23 cellular contexts compared by ENCODE assay signal in the genomic region with DNA sequence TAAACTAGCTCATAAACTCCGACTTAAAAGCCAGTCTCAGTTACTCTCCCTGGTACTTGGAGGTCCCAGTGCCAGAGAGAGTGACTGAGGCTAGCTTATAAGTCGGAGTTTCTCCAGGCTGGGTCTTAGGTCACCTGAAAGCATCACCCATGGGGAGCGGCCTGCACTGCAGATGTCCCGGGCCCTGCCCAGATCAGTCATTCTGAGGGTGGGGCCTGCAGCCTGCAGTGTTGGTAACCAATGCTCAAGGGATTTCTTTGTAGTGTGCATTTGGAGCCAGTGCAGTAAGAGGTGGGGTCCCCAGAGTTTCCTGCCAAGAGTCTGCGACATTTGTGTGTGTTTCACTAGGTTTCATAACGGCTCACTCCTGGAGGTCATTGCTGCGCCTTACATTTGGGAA. TPM values are rescaled to one million over a fixed set of nuclear protein-coding genes. Genes with fewer than 3 reads are reported as not detected.
DNase-seq lines count a peak whose midpoint lies in the region; ATAC-seq, FAIRE-seq and TF ChIP-seq lines count a peak whose summit lies in the region.
"Had no signal": no experiment of that assay in that cellular context is flagged by ENCODE, and none has a peak within 500 bp of the region (broad histone marks: within the 10 kb centered on the region; RNA-seq: fewer than 3 reads in every experiment).

No MANE protein-coding gene starts in this region.

- peak; percentile 36 for DNase-seq in activated CD4-positive, alpha-beta T cell treated with anti-CD3 and anti-CD28 coated beads for 36 hours
- no peak for DNase-seq in activated CD4-positive, alpha-beta T cell treated with anti-CD3 and anti-CD28 coated beads for 48 hours
- DNase-seq in T-cell (no peak), kidney (peak; percentile 56), KBM-7 (no peak), iPS-NIHi7 (ENCODE audit: extremely low spot score) (no peak)
- no peak for DNase-seq in stimulated activated naive B cell treated with anti-CD40 and anti-IgM and Interleukin-4, amounts not matched to agents 10 μg/mL and 1 μg/mL and 100 μg/mL, for 72 hours
- DNase-seq: 8988T; activated CD8-positive, alpha-beta memory T cell treated with anti-CD3 and anti-CD28 coated beads, Interleukin-2, amount 10 ng/mL, durations not matched to agents 7 days and 5 days; COR-L47; KG1; NCI-H2171; NCI-H524 treated with DMSO at 0.1 percent for 48 hours; stimulated activated CD4-positive, alpha-beta T cell treated with anti-CD3 and anti-CD28 coated beads, Interleukin-1b, Interleukin-23, amount 100 ng/mL, for 48 hours had no signal

- peak; percentile 39 for ATAC-seq in activated CD4-positive, alpha-beta T cell treated with anti-CD3 and anti-CD28 coated beads for 36 hours
- ATAC-seq in T-cell (replicated peaks in 1 of 4) (peak in 1 of 4 experiments; percentile 25), GM19397 (IDR thresholded peaks at IDR 0.05; ENCODE audit: unreplicated experiment) (no peak)
- peak; percentile 34 to 54 for ATAC-seq in stimulated activated naive B cell treated with anti-CD40 and anti-IgM and Interleukin-4, amounts not matched to agents 10 μg/mL and 1 μg/mL and 100 μg/mL, for 72 hours (replicated peaks)
- ATAC-seq: activated CD8-positive, alpha-beta memory T cell treated with anti-CD3 and anti-CD28 coated beads, Interleukin-2, amount 10 ng/mL, durations not matched to agents 7 days and 5 days; SK-N-SH treated with all-trans-retinoic acid at 6 μM for 48 hours; stimulated activated effector memory CD8-positive, alpha-beta T cell treated with anti-CD3 and anti-CD28 coated beads, Interleukin-12 subunit alpha, Interleukin-12 subunit beta, amount 100 ng/mL, for 72 hours had no signal

- TF ChIP-seq CTCF in kidney (IDR thresholded peaks at IDR 0.05; ENCODE audit: borderline replicate concordance, extremely low read depth, insufficient read depth) = no peak

- intact Hi-C loops in activated CD4-positive, alpha-beta T cell treated with anti-CD3 and anti-CD28 coated beads for 36 hours (cut with DNase I, micrococcal nuclease) = no loop called here
- intact Hi-C loops in kidney (cut with DNase I) = no loop called here

- H3K9ac ChIP-seq in kidney (ENCODE audit: low read length in 2 of 2) = no peak overlapping the region

- FAIRE-seq in kidney (lab: Jason Lieb, UNC) = no peak
- FAIRE-seq: GM12892 had no signal

- no peak overlapping the region for H3K27ac ChIP-seq in kidney (ENCODE audit: low read depth in 2 of 2, low read length in 2 of 2)
- H3K27ac ChIP-seq: RWPE1, thyroid gland had no signal

- peaks cover 62% of the 10 kb centered on the region for H3K4me1 Mint-ChIP-seq in activated CD4-positive, alpha-beta T cell treated with anti-CD3 and anti-CD28 coated beads for 36 hours
- peaks cover 64 to 68% (median 64%) of the 10 kb centered on the region in 3 donors for H3K4me1 Mint-ChIP-seq in T-cell
- peaks cover 20 to 29% of the 10 kb centered on the region in 2 donors for H3K4me1 Mint-ChIP-seq in stimulated activated naive B cell treated with anti-CD40 and anti-IgM and Interleukin-4, amounts not matched to agents 10 μg/mL and 1 μg/mL and 100 μg/mL, for 72 hours

- H3K27ac Mint-ChIP-seq in activated CD4-positive, alpha-beta T cell treated with anti-CD3 and anti-CD28 coated beads for 36 hours = peak overlapping the region; percentile 9
- H3K27ac Mint-ChIP-seq in T-cell = peak overlapping the region; percentile 52 to 85
- no peak overlapping the region for H3K27ac Mint-ChIP-seq in stimulated activated naive B cell treated with anti-CD40 and anti-IgM and Interleukin-4, amounts not matched to agents 10 μg/mL and 1 μg/mL and 100 μg/mL, for 72 hours
- H3K27ac Mint-ChIP-seq: activated CD8-positive, alpha-beta memory T cell treated with anti-CD3 and anti-CD28 coated beads, Interleukin-2, amount 10 ng/mL, durations not matched to agents 7 days and 5 days; activated T-helper 2 cell treated with anti-CD3 and anti-CD28 coated beads, Interferon-gamma antibody, Interleukin-2, Interleukin-4, amounts not matched to agents 10 μg/mL and 5 μg/mL and 100 μg/mL, durations not matched to agents 14 hours and 24 hours and 36 hours; progenitor cell of endocrine pancreas; stimulated activated effector memory CD8-positive, alpha-beta T cell treated with anti-CD3 and anti-CD28 coated beads, Interleukin-12 subunit alpha, Interleukin-12 subunit beta, amount 100 ng/mL, for 72 hours had no signal

- CTCF ChIA-PET in activated CD4-positive, alpha-beta T cell treated with anti-CD3 and anti-CD28 coated beads for 36 hours (lab: Charles Lee) = interaction anchor here (0.6 kb wide), 1 partner anchor 1934 kb away, joined by 3 read pairs; no protein-coding TSS in a partner anchor
- CTCF ChIA-PET in T-cell (lab: Charles Lee) = no interaction called here

- H3K9me3 ChIP-seq in kidney (ENCODE audit: control insufficient read depth in 1 of 2, low read length in 2 of 2) = no peaks in the 10 kb centered on the region
- H3K9me3 ChIP-seq: heart left ventricle, thyroid gland had no signal

- peaks cover 25% of the 10 kb centered on the region for H3K36me3 Mint-ChIP-seq in activated CD4-positive, alpha-beta T cell treated with anti-CD3 and anti-CD28 coated beads for 36 hours (ENCODE audit: low read depth)
- peaks cover 26% of the 10 kb centered on the region for H3K36me3 Mint-ChIP-seq in T-cell
- peaks cover 23 to 39% of the 10 kb centered on the region in 2 donors for H3K36me3 Mint-ChIP-seq in stimulated activated naive B cell treated with anti-CD40 and anti-IgM and Interleukin-4, amounts not matched to agents 10 μg/mL and 1 μg/mL and 100 μg/mL, for 72 hours

- no peaks in the 10 kb centered on the region for H3K4me1 ChIP-seq in kidney (ENCODE audit: control insufficient read depth in 1 of 2, insufficient read depth in 1 of 2, low read depth in 1 of 2, low read length in 2 of 2)

- in situ Hi-C loops in KBM-7 (cut with MboI; ENCODE audit: low pct_unique_long_range_greater_than_20kb, low sequenced_read_pairs) = no loop called here

- no peaks in the 10 kb centered on the region for H3K9me3 Mint-ChIP-seq in activated CD4-positive, alpha-beta T cell treated with anti-CD3 and anti-CD28 coated beads for 36 hours (ENCODE audit: low read depth)
- no peaks in the 10 kb centered on the region for H3K9me3 Mint-ChIP-seq in T-cell
- no peaks in the 10 kb centered on the region for H3K9me3 Mint-ChIP-seq in stimulated activated naive B cell treated with anti-CD40 and anti-IgM and Interleukin-4, amounts not matched to agents 10 μg/mL and 1 μg/mL and 100 μg/mL, for 72 hours
- H3K9me3 Mint-ChIP-seq: activated T-helper 2 cell treated with anti-CD3 and anti-CD28 coated beads, Interferon-gamma antibody, Interleukin-2, Interleukin-4, amounts not matched to agents 10 μg/mL and 5 μg/mL and 100 μg/mL, durations not matched to agents 14 hours and 24 hours and 36 hours; stimulated activated effector memory CD8-positive, alpha-beta T cell treated with anti-CD3 and anti-CD28 coated beads, Interleukin-12 subunit alpha, Interleukin-12 subunit beta, amount 100 ng/mL, for 72 hours had no signal

- POLR2A ChIA-PET in activated CD4-positive, alpha-beta T cell treated with anti-CD3 and anti-CD28 coated beads for 36 hours (lab: Charles Lee) = no interaction called here
- POLR2A ChIA-PET in T-cell (lab: Charles Lee) = interaction anchor here (0.5 to 0.6 kb wide), 2 partner anchors 11 to 610 kb away, joined by 3 to 5 read pairs; no protein-coding TSS in a partner anchor

- H3K36me3 ChIP-seq in kidney (ENCODE audit: control insufficient read depth in 1 of 2, insufficient read depth in 2 of 2, low read length in 2 of 2) = peaks cover 25 to 30% of the 10 kb centered on the region in 2 donors

- no peak overlapping the region for H3K4me3 Mint-ChIP-seq in activated CD4-positive, alpha-beta T cell treated with anti-CD3 and anti-CD28 coated beads for 36 hours
- peak overlapping the region; percentile 6 to 74 (median 21) for H3K4me3 Mint-ChIP-seq in T-cell
- H3K4me3 Mint-ChIP-seq in stimulated activated naive B cell treated with anti-CD40 and anti-IgM and Interleukin-4, amounts not matched to agents 10 μg/mL and 1 μg/mL and 100 μg/mL, for 72 hours = no peak overlapping the region
- H3K4me3 Mint-ChIP-seq: activated CD8-positive, alpha-beta memory T cell treated with anti-CD3 and anti-CD28 coated beads, Interleukin-2, amount 10 ng/mL, durations not matched to agents 7 days and 5 days; stimulated activated effector memory CD8-positive, alpha-beta T cell treated with anti-CD3 and anti-CD28 coated beads, Interleukin-12 subunit alpha, Interleukin-12 subunit beta, amount 100 ng/mL, for 72 hours had no signal

- H3K4me3 ChIP-seq in kidney (ENCODE audit: low read length in 2 of 2) = no peak overlapping the region
- H3K4me3 ChIP-seq: heart left ventricle, thyroid gland had no signal

- no peaks in the 10 kb centered on the region for H3K27me3 Mint-ChIP-seq in activated CD4-positive, alpha-beta T cell treated with anti-CD3 and anti-CD28 coated beads for 36 hours
- no peaks in the 10 kb centered on the region for H3K27me3 Mint-ChIP-seq in T-cell
- no peaks in the 10 kb centered on the region for H3K27me3 Mint-ChIP-seq in stimulated activated naive B cell treated with anti-CD40 and anti-IgM and Interleukin-4, amounts not matched to agents 10 μg/mL and 1 μg/mL and 100 μg/mL, for 72 hours
- H3K27me3 Mint-ChIP-seq: activated CD8-positive, alpha-beta memory T cell treated with anti-CD3 and anti-CD28 coated beads, Interleukin-2, amount 10 ng/mL, durations not matched to agents 7 days and 5 days; progenitor cell of endocrine pancreas had no signal

RNA-seq across cellular contexts. Expression of gene TAB1, which starts 14.8 kb away (rescaled TPM):
- total RNA-seq in activated CD4-positive, alpha-beta T cell treated with anti-CD3 and anti-CD28 coated beads for 36 hours = 10 to 100 TPM; 15.0 to 17.1 TPM
- total RNA-seq in T-cell = 10 to 100 TPM; 24.1 to 46.7 (median 44.0) TPM
- 30.9 TPM for total RNA-seq in kidney
- polyA plus RNA-seq in kidney (ENCODE audit: insufficient read depth, low read depth, low replicate concordance) = 14.4 TPM

RNA-seq across cellular contexts. Expression of gene MGAT3, which starts 42.4 kb away (rescaled TPM):
- under 1 TPM; 0.18 to 0.23 TPM for total RNA-seq in activated CD4-positive, alpha-beta T cell treated with anti-CD3 and anti-CD28 coated beads for 36 hours
- total RNA-seq in T-cell (1 to 10 TPM in 3 of 5 donors, under 1 TPM in 2; 0.23 to 2.7 (median 1.1) TPM), kidney (5.4 TPM)
- polyA plus RNA-seq in kidney (ENCODE audit: insufficient read depth, low read depth, low replicate concordance) = 2.7 TPM

Comparison
In these comparisons a context has a peak if more than half of its experiments do, and no peak if none do; other contexts are left out.
1. DNase-seq: peak in activated CD4-positive, alpha-beta T cell treated with anti-CD3 and anti-CD28 coated beads for 36 hours (single experiment) and kidney (single experiment); none in activated CD4-positive, alpha-beta T cell treated with anti-CD3 and anti-CD28 coated beads for 48 hours (single experiment), T-cell (0 of 34), stimulated activated naive B cell treated with anti-CD40 and anti-IgM and Interleukin-4, amounts not matched to agents 10 μg/mL and 1 μg/mL and 100 μg/mL, for 72 hours (single experiment), KBM-7 (single experiment) and iPS-NIHi7 (single experiment).
2. H3K4me3 Mint-ChIP-seq: peak in T-cell (3 of 3); none in activated CD4-positive, alpha-beta T cell treated with anti-CD3 and anti-CD28 coated beads for 36 hours (single experiment) and stimulated activated naive B cell treated with anti-CD40 and anti-IgM and Interleukin-4, amounts not matched to agents 10 μg/mL and 1 μg/mL and 100 μg/mL, for 72 hours (0 of 2).